In the genomic region with DNA sequence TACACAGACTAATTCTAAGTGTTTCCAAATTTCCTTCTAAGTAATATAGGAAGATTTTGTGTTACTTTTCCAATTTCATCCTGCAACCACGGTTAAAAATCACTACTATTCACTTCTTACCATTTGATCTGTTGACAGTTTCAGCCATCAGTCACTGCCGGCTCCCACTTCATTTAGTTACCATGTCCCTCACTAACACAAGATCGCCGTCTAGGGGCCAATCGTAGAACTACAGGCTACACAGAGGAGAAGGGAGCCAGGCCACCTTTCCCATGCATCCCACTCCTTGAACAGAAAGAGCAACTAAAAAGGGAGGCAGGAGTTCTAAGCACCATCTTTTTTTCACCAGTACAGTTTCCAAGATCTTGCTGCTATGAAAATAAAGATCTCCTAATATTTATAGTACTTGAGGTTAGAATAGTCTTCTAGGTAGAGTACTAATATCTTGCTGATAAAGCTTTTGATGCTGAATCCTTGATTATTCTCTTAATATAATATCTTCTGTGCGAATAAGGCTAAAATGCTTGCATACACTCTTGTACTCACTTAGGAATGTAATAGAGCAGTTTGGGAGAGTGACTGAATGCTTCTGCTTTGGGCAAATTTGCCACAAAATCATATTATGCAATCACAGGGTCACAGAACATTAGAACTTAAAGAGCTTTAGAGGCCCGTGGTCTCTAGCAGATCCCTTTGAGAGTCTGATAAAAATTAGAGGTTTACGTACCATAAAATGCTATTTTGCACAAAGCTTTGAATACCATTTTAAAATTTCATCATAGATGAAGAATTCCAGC, we compare ENCODE assay signal across 9 cellular contexts. TPM values are rescaled to one million over a fixed set of nuclear protein-coding genes. Genes with fewer than 3 reads are reported as not detected.
A peak's percentile ranks its signal among the peaks of the same experiment; 100 is the strongest.
DNase-seq lines count a peak whose midpoint lies in the region; ATAC-seq and TF ChIP-seq lines count a peak whose summit lies in the region.
"Had no signal": no experiment of that assay in that cellular context is flagged by ENCODE, and none has a peak within 500 bp of the region (broad histone marks: within the 10 kb centered on the region; RNA-seq: fewer than 3 reads in every experiment).

No MANE protein-coding gene starts in this region.

- H3F3A ChIP-seq in PC-3 (ENCODE audit: low read length, unreplicated experiment), result no peaks in the 10 kb centered on the region

- intact Hi-C loops in PC-3 (cut with micrococcal nuclease) (loop anchor here (1.0 to 5.0 kb wide), 4 partner anchors 38 to 159 kb away; a partner anchor contains a TSS), upper lobe of right lung (cut with DNase I) (no loop called here)

- no peaks in the 10 kb centered on the region for H3K9me3 Mint-ChIP-seq in activated T-cell treated with anti-CD3 and anti-CD28 coated beads, Interleukin-2, amount 50 U/mL, for 4 hours

- TF ChIP-seq CTCF in PC-3 (conservative IDR thresholded peaks at IDR 0.05; ENCODE audit: low read depth, low read length) (peak; percentile 95), fibroblast of pulmonary artery (IDR thresholded peaks at IDR 0.05; ENCODE audit: low read length, missing control alignments) (no peak), osteoblast (IDR thresholded peaks at IDR 0.05; ENCODE audit: extremely low read depth, low read depth, low read length) (peak; percentile 100), upper lobe of right lung (IDR thresholded peaks at IDR 0.05) (peak; percentile 97)

- H3K27ac ChIP-seq in PC-3 (ENCODE audit: low read length), result peak overlapping the region; percentile 6; the same call in 1 of the 2 replicates
- peak overlapping the region; percentile 64 for H3K27ac ChIP-seq in osteoblast (ENCODE audit: low read depth, low read length)
- H3K27ac ChIP-seq in upper lobe of right lung, result no peak overlapping the region

- TF ChIP-seq EP300 in Ishikawa (IDR thresholded peaks at IDR 0.05; ENCODE audit: borderline replicate concordance), result no peak

- H3K4me3 ChIP-seq in PC-3 (ENCODE audit: low read length) (no peak overlapping the region), fibroblast of pulmonary artery (replicated peaks; ENCODE audit: low read depth, low read length) (no peak overlapping the region), osteoblast (ENCODE audit: insufficient read depth, low read length) (no peak overlapping the region), upper lobe of right lung (no peak overlapping the region)
- H3K4me3 ChIP-seq: BLaER1 treated with 17β-estradiol and CSF1 and Interleukin-3, amounts not matched to agents 10 nM and 100 nM had no signal

- H4K20me1 ChIP-seq in PC-3 (ENCODE audit: low read length) (no peaks in the 10 kb centered on the region), osteoblast (ENCODE audit: insufficient read depth, low read length) (no peaks in the 10 kb centered on the region)
- H4K20me1 ChIP-seq: BLaER1 treated with 17β-estradiol and CSF1 and Interleukin-3, amounts not matched to agents 10 nM and 100 nM had no signal

- H3K36me3 ChIP-seq in PC-3 (ENCODE audit: low read depth, low read length), result no peaks in the 10 kb centered on the region
- H3K36me3 ChIP-seq in osteoblast (ENCODE audit: insufficient read depth, low read length), result no peaks in the 10 kb centered on the region
- H3K36me3 ChIP-seq in upper lobe of right lung, result no peaks in the 10 kb centered on the region
- H3K36me3 ChIP-seq: BLaER1 treated with 17β-estradiol and CSF1 and Interleukin-3, amounts not matched to agents 10 nM and 100 nM had no signal

- H3K9me3 ChIP-seq in PC-3 (ENCODE audit: low read length) (no peaks in the 10 kb centered on the region), osteoblast (ENCODE audit: low read depth, low read length) (no peaks in the 10 kb centered on the region), upper lobe of right lung (no peaks in the 10 kb centered on the region)

- peaks cover 34% of the 10 kb centered on the region for H3K27me3 Mint-ChIP-seq in activated T-cell treated with anti-CD3 and anti-CD28 coated beads, Interleukin-2, amount 50 U/mL, for 4 hours (ENCODE audit: low read depth)

- H3K4me1 Mint-ChIP-seq in activated T-cell treated with anti-CD3 and anti-CD28 coated beads, Interleukin-2, amount 50 U/mL, for 4 hours (ENCODE audit: low read depth), result no peaks in the 10 kb centered on the region

- no peak overlapping the region for H3K9ac ChIP-seq in PC-3 (ENCODE audit: low read length)
- H3K9ac ChIP-seq: BLaER1 treated with 17β-estradiol and CSF1 and Interleukin-3, amounts not matched to agents 10 nM and 100 nM had no signal

- ATAC-seq in PC-3 (peak; percentile 88), upper lobe of right lung (peak; percentile 97)
- ATAC-seq in activated T-cell treated with anti-CD3 and anti-CD28 coated beads, Interleukin-2, amount 50 U/mL, for 4 hours, result peak; percentile 69 to 81

- POLR2A ChIA-PET in PC-3 (lab: Charles Lee; ENCODE audit: unreplicated experiment), result no interaction called here

- no peaks in the 10 kb centered on the region for H3K9me2 ChIP-seq in PC-3 (replicated peaks; ENCODE audit: low read length)

- H3K79me2 ChIP-seq in PC-3 (ENCODE audit: low read length) (no peaks in the 10 kb centered on the region), osteoblast (ENCODE audit: insufficient read depth, low read length) (no peaks in the 10 kb centered on the region)

- H2AFZ ChIP-seq in PC-3 (ENCODE audit: low read length) (no peak overlapping the region), osteoblast (ENCODE audit: low read length) (peak overlapping the region; percentile 54)

- H3K4me3 Mint-ChIP-seq in activated T-cell treated with anti-CD3 and anti-CD28 coated beads, Interleukin-2, amount 50 U/mL, for 4 hours, result no peak overlapping the region

- no TSS peak for BruUV-seq in PC-3 (replicated peaks; lab: Mats Ljungman, UMichigan)

- H3K36me3 Mint-ChIP-seq in activated T-cell treated with anti-CD3 and anti-CD28 coated beads, Interleukin-2, amount 50 U/mL, for 4 hours (ENCODE audit: insufficient read depth), result no peaks in the 10 kb centered on the region

- no peaks in the 10 kb centered on the region for H3K27me3 ChIP-seq in PC-3 (ENCODE audit: low read length)
- H3K27me3 ChIP-seq in osteoblast (ENCODE audit: insufficient read depth, low read length), result no peaks in the 10 kb centered on the region
- H3K27me3 ChIP-seq in upper lobe of right lung, result no peaks in the 10 kb centered on the region
- H3K27me3 ChIP-seq: BLaER1 treated with 17β-estradiol and CSF1 and Interleukin-3, amounts not matched to agents 10 nM and 100 nM had no signal

- H3K4me1 ChIP-seq in PC-3 (ENCODE audit: insufficient read depth, low read length), result peaks cover 16% of the 10 kb centered on the region
- peaks cover 48% of the 10 kb centered on the region for H3K4me1 ChIP-seq in osteoblast (ENCODE audit: insufficient read depth, low read length)
- H3K4me1 ChIP-seq in upper lobe of right lung, result peaks cover 35% of the 10 kb centered on the region

- peak; percentile 30 for DNase-seq in NCI-H1436 (lab: John Stamatoyannopoulos, UW)
- no peak for DNase-seq in NCI-H1436 treated with DMSO at 0.1 percent for 48 hours (lab: John Stamatoyannopoulos, UW)
- peak; percentile 96 for DNase-seq in PC-3
- peak; percentile 51 for DNase-seq in activated T-cell treated with anti-CD3 and anti-CD28 coated beads, Interleukin-2, amount 50 U/mL, for 4 hours
- DNase-seq in fibroblast of pulmonary artery (ENCODE audit: low read depth), result peak; percentile 78
- DNase-seq in osteoblast (ENCODE audit: insufficient read length, low spot score, missing footprints), result peak; percentile 62
- peak; percentile 85 for DNase-seq in upper lobe of right lung

- CTCF ChIA-PET in PC-3 (lab: Charles Lee), result interaction anchor here (0.6 to 0.7 kb wide), 2 partner anchors 225 to 735 kb away, joined by 3 to 10 read pairs; no protein-coding TSS in a partner anchor

- H3K4me2 ChIP-seq in PC-3 (ENCODE audit: low read length) (no peak overlapping the region), osteoblast (ENCODE audit: insufficient read depth, low read length) (peak overlapping the region; percentile 3)

- peak; percentile 96 for TF ChIP-seq RAD21 in Ishikawa (IDR thresholded peaks at IDR 0.05; ENCODE audit: low read depth)

TF ChIP-seq in Ishikawa, 13 proteins besides CTCF, POLR2A, EP300 and RAD21:
- TF ChIP-seq, protein P1, sequence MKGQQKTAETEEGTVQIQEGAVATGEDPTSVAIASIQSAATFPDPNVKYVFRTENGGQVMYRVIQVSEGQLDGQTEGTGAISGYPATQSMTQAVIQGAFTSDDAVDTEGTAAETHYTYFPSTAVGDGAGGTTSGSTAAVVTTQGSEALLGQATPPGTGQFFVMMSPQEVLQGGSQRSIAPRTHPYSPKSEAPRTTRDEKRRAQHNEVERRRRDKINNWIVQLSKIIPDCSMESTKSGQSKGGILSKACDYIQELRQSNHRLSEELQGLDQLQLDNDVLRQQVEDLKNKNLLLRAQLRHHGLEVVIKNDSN (IDR thresholded peaks at IDR 0.05), result no peak
- TF ChIP-seq ZBTB7A (IDR thresholded peaks at IDR 0.05; ENCODE audit: low read depth) (no peak), CEBPB (IDR thresholded peaks at IDR 0.05) (0 out of 2 replicates have a peak, but pooled peaks have one; percentile 22)

RNA-seq across cellular contexts. Expression of a gene that starts 39.5 kb away (rescaled TPM):
- total RNA-seq in PC-3 (2014; rRNA removed) (37.2 and 50.0 TPM in 2 replicates), osteoblast (827 and 849 TPM in 2 replicates), upper lobe of right lung (69.4 TPM)
- 10 to 100 TPM in 2 of 3 donors, 1 to 10 TPM in 1; 6.3 to 13.9 (median 11.4) TPM for total RNA-seq in activated T-cell treated with anti-CD3 and anti-CD28 coated beads, Interleukin-2, amount 50 U/mL, for 4 hours

Comparison
In these comparisons a context has a peak if more than half of its experiments do, and no peak if none do; other contexts are left out.
1. RNA of a gene that starts 39.5 kb away (total RNA-seq): 827 to 849 TPM in osteoblast; 69.4 TPM in upper lobe of right lung (single experiment), 37.2 to 50.0 TPM in PC-3 and 6.3 to 13.9 TPM in activated T-cell treated with anti-CD3 and anti-CD28 coated beads, Interleukin-2, amount 50 U/mL, for 4 hours; every median in the first group is over 10 times any median in the second.
2. Peak in every context shown above with its lines, with median percentiles within 50 percentile points of each other: ATAC-seq.